Comparison of ENCODE assay signal across 20 cellular contexts in genomic region chr5:66615894-66616293, GRCh38.
"Had no signal": no experiment of that assay in that cellular context is flagged by ENCODE, and none has a peak within 500 bp of the region (broad histone marks: within the 10 kb centered on the region; RNA-seq: fewer than 3 reads in every experiment).

No MANE protein-coding gene starts in this region.

- H3K36me3 ChIP-seq: colonic mucosa, right atrium auricular region, sigmoid colon, stomach had no signal

- H3K27me3 ChIP-seq: colonic mucosa, right atrium auricular region, sigmoid colon, stomach had no signal

- H3K27ac ChIP-seq: colonic mucosa, foreskin keratinocyte, sigmoid colon, skin epidermis, stomach had no signal

- ATAC-seq: foreskin keratinocyte; left colon; mucosa of descending colon; naive thymus-derived CD8-positive, alpha-beta T cell had no signal

- H3K27ac Mint-ChIP-seq: endodermal cell had no signal

- DNase-seq: colonic mucosa; effector CD4-positive, alpha-beta T cell; endodermal cell; erythroblast; foreskin keratinocyte; hippocampal formation; left colon; mammary epithelial cell; mucosa of descending colon; naive thymus-derived CD8-positive, alpha-beta T cell; sigmoid colon; stimulated activated CD4-positive, alpha-beta T cell treated with anti-CD3 and anti-CD28 coated beads, Interleukin-2, amount 100 ng/mL, for 24 hours; stimulated activated CD4-positive, alpha-beta T cell treated with anti-CD3 and anti-CD28 coated beads, Interleukin-4, amount 100 ng/mL, for 4 hours; stimulated activated naive CD4-positive, alpha-beta T cell; substantia nigra; trophoblast cell had no signal

- H3K36me3 Mint-ChIP-seq: naive thymus-derived CD8-positive, alpha-beta T cell had no signal

- H3K4me3 Mint-ChIP-seq: endodermal cell; naive thymus-derived CD8-positive, alpha-beta T cell; neural crest cell had no signal

- H3K4me1 ChIP-seq: colonic mucosa, foreskin keratinocyte, sigmoid colon had no signal

- H3K9me3 Mint-ChIP-seq: endodermal cell; naive thymus-derived CD8-positive, alpha-beta T cell; neural crest cell had no signal

- H3K4me3 ChIP-seq: colonic mucosa, mucosa of descending colon, right atrium auricular region, sigmoid colon, skin epidermis, stomach had no signal

- H3K9me3 ChIP-seq: colonic mucosa, mucosa of descending colon, right atrium auricular region, sigmoid colon, stomach had no signal
